17 cellular contexts compared by ENCODE assay signal in genomic region chr18:54787098-54787497, GRCh38. TPM values are rescaled to one million over a fixed set of nuclear protein-coding genes. Genes with fewer than 3 reads are reported as not detected.
"Had no signal": no experiment of that assay in that cellular context is flagged by ENCODE, and none has a peak within 500 bp of the region (broad histone marks: within the 10 kb centered on the region; RNA-seq: fewer than 3 reads in every experiment).

No MANE protein-coding gene starts in this region.

- H2AFZ ChIP-seq: parathyroid adenoma had no signal

- H3K27ac ChIP-seq: esophagus muscularis mucosa, heart left ventricle, parathyroid adenoma, tibial artery, vagina had no signal

- H3K9me3 ChIP-seq: esophagus muscularis mucosa, heart left ventricle, tibial artery, vagina had no signal

- H3K27ac Mint-ChIP-seq: activated CD4-positive, alpha-beta memory T cell treated with anti-CD3 and anti-CD28 coated beads for 36 hours; activated naive CD8-positive, alpha-beta T cell; memory B cell had no signal

- H3K9ac ChIP-seq: parathyroid adenoma had no signal

- DNase-seq: activated CD4-positive, alpha-beta memory T cell treated with anti-CD3 and anti-CD28 coated beads for 36 hours; activated CD4-positive, alpha-beta T cell treated with anti-CD3 and anti-CD28 coated beads for 1 hour; activated gamma-delta T cell; activated T-cell treated with anti-CD3 and anti-CD28 coated beads, Interleukin-2, amount 50 U/mL, for 48 hours; amygdala; heart left ventricle; stimulated activated CD4-positive, alpha-beta T cell treated with anti-CD3 and anti-CD28 coated beads, Interleukin-4, amount 100 ng/mL, for 4 hours; T1000; tibial artery had no signal

- ATAC-seq: heart left ventricle had no signal

- H3K9me3 Mint-ChIP-seq: activated CD4-positive, alpha-beta memory T cell treated with anti-CD3 and anti-CD28 coated beads for 36 hours had no signal

- FAIRE-seq: frontal cortex had no signal

- H3K4me1 Mint-ChIP-seq: neural crest cell had no signal

- H3K27me3 Mint-ChIP-seq: activated CD4-positive, alpha-beta memory T cell treated with anti-CD3 and anti-CD28 coated beads for 36 hours; activated naive CD8-positive, alpha-beta T cell had no signal

- H3K4me3 ChIP-seq: esophagus muscularis mucosa, heart left ventricle, tibial artery, vagina had no signal

- H3K27me3 ChIP-seq: esophagus muscularis mucosa, heart left ventricle, tibial artery, vagina had no signal

- H3K36me3 ChIP-seq: esophagus muscularis mucosa, heart left ventricle, tibial artery, vagina had no signal

- H3K4me3 Mint-ChIP-seq: activated CD4-positive, alpha-beta memory T cell treated with anti-CD3 and anti-CD28 coated beads for 36 hours; activated naive CD8-positive, alpha-beta T cell; memory B cell; neural crest cell had no signal

- H3K36me3 Mint-ChIP-seq: activated CD4-positive, alpha-beta memory T cell treated with anti-CD3 and anti-CD28 coated beads for 36 hours; activated naive CD8-positive, alpha-beta T cell; memory B cell had no signal

- H3K4me1 ChIP-seq: esophagus muscularis mucosa, heart left ventricle, parathyroid adenoma, tibial artery had no signal

- H3K79me2 ChIP-seq: parathyroid adenoma had no signal

RNA-seq across cellular contexts. Expression of gene RAB27B, which starts 41.2 kb away (rescaled TPM):
- total RNA-seq: dermis microvascular lymphatic vessel endothelial cell had no signal
